Comparison of ENCODE assay signal across 8 cellular contexts in the genomic region with DNA sequence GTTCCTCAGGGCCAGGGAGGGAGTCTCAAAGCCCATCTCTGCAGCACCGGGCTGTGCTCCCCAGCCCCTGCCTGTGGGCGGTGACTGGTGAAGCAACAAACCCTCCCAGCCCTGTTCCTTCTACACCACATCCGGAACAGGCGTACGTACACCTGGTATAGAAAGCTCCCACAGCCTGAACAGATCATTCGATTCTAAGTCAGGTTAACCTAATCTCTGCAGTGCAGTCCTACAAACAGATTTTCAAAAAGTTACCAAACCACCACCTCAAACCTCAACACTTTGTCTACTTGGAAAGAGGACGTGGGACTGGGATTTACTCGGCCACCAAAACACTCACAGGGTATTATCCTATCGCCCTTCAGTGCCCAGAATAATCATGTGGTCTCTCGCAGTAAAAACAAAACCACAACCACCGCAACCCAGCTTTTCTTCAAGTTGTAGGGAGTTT.
DNase-seq lines count a peak whose midpoint lies in the region; ATAC-seq and TF ChIP-seq lines count a peak whose summit lies in the region.

No MANE protein-coding gene starts in this region.

- no peak for TF ChIP-seq CTCF in mesothelial cell of epicardium (IDR thresholded peaks at IDR 0.05; ENCODE audit: unreplicated experiment)

- H3K4me1 Mint-ChIP-seq in stimulated activated effector memory CD8-positive, alpha-beta T cell treated with anti-CD3 and anti-CD28 coated beads, Interleukin-12 subunit alpha, Interleukin-12 subunit beta, amount 100 ng/mL, for 72 hours, result peaks cover 23% of the 10 kb centered on the region
- H3K4me1 Mint-ChIP-seq in mesothelial cell of epicardium, result peaks cover 10% of the 10 kb centered on the region

- no peak overlapping the region for H3K27ac ChIP-seq in right cardiac atrium (ENCODE audit: low read length)

- intact Hi-C loops in right cardiac atrium (cut with DNase I), result no loop called here

- H3K9me3 ChIP-seq in right cardiac atrium (ENCODE audit: control insufficient read depth, low read length), result no peaks in the 10 kb centered on the region

- H3K9me3 Mint-ChIP-seq in stimulated activated effector memory CD8-positive, alpha-beta T cell treated with anti-CD3 and anti-CD28 coated beads, Interleukin-12 subunit alpha, Interleukin-12 subunit beta, amount 100 ng/mL, for 72 hours, result no peaks in the 10 kb centered on the region
- peaks cover 6% of the 10 kb centered on the region for H3K9me3 Mint-ChIP-seq in mesothelial cell of epicardium

- DNase-seq in activated CD4-positive, alpha-beta T cell treated with anti-CD3 and anti-CD28 coated beads for 48 hours, result peak; percentile 67
- DNase-seq in right cardiac atrium (no peak), mesothelial cell of epicardium (ENCODE audit: low spot score in 2 of 2, unreplicated experiment in 2 of 2) (no peak), HUDEP-2 (lab: John Stamatoyannopoulos, UW; ENCODE audit: unreplicated experiment in 76 of 76) (no peak), NCI-H146 treated with DMSO at 0.1 percent for 48 hours (lab: John Stamatoyannopoulos, UW; ENCODE audit: unreplicated experiment) (no peak)
- peak; percentile 30 to 70 for DNase-seq in stimulated activated effector memory CD8-positive, alpha-beta T cell treated with anti-CD3 and anti-CD28 coated beads, Interleukin-12 subunit alpha, Interleukin-12 subunit beta, amount 100 ng/mL, for 72 hours (ENCODE audit: low spot score in 2 of 2)

- no peak overlapping the region for H3K27ac Mint-ChIP-seq in stimulated activated effector memory CD8-positive, alpha-beta T cell treated with anti-CD3 and anti-CD28 coated beads, Interleukin-12 subunit alpha, Interleukin-12 subunit beta, amount 100 ng/mL, for 72 hours
- H3K27ac Mint-ChIP-seq in mesothelial cell of epicardium, result no peak overlapping the region

- no peak overlapping the region for H3K4me3 ChIP-seq in right cardiac atrium (ENCODE audit: low read length)

- H3K4me1 ChIP-seq in right cardiac atrium (ENCODE audit: control insufficient read depth, insufficient read depth, low read length), result peaks cover 5% of the 10 kb centered on the region

- no peaks in the 10 kb centered on the region for H3K36me3 Mint-ChIP-seq in stimulated activated effector memory CD8-positive, alpha-beta T cell treated with anti-CD3 and anti-CD28 coated beads, Interleukin-12 subunit alpha, Interleukin-12 subunit beta, amount 100 ng/mL, for 72 hours
- H3K36me3 Mint-ChIP-seq in mesothelial cell of epicardium, result peaks cover 9% of the 10 kb centered on the region

- WGBS in right cardiac atrium, result 70% methylated on average over 11 of the region's 11 CpGs

- no peaks in the 10 kb centered on the region for H3K27me3 ChIP-seq in right cardiac atrium (ENCODE audit: control insufficient read depth, insufficient read depth)

- peak overlapping the region; percentile 40 for H3K4me3 Mint-ChIP-seq in stimulated activated effector memory CD8-positive, alpha-beta T cell treated with anti-CD3 and anti-CD28 coated beads, Interleukin-12 subunit alpha, Interleukin-12 subunit beta, amount 100 ng/mL, for 72 hours
- H3K4me3 Mint-ChIP-seq in mesothelial cell of epicardium, result no peak overlapping the region

- H3K27me3 Mint-ChIP-seq in mesothelial cell of epicardium (ENCODE audit: low read depth), result no peaks in the 10 kb centered on the region

- peak; percentile 97 for ATAC-seq in GM19023 (IDR thresholded peaks at IDR 0.05; ENCODE audit: unreplicated experiment)
- peak; percentile 94 for ATAC-seq in HG03159 (IDR thresholded peaks at IDR 0.05; ENCODE audit: unreplicated experiment)
- ATAC-seq in right cardiac atrium, result peak; percentile 59 to 64
- peak; percentile 99 for ATAC-seq in stimulated activated effector memory CD8-positive, alpha-beta T cell treated with anti-CD3 and anti-CD28 coated beads, Interleukin-12 subunit alpha, Interleukin-12 subunit beta, amount 100 ng/mL, for 72 hours

Comparison
In these comparisons a context has a peak if more than half of its experiments do, and no peak if none do; other contexts are left out.
1. DNase-seq: peak in activated CD4-positive, alpha-beta T cell treated with anti-CD3 and anti-CD28 coated beads for 48 hours (single experiment) and stimulated activated effector memory CD8-positive, alpha-beta T cell treated with anti-CD3 and anti-CD28 coated beads, Interleukin-12 subunit alpha, Interleukin-12 subunit beta, amount 100 ng/mL, for 72 hours (2 of 2); none in right cardiac atrium (0 of 3), mesothelial cell of epicardium (0 of 2), HUDEP-2 (0 of 76) and NCI-H146 treated with DMSO at 0.1 percent for 48 hours (single experiment).
2. Peak in every context shown above with its lines, with median percentiles within 50 percentile points of each other: ATAC-seq.